ENCODE assay signal across 1 cellular context in the genomic region with DNA sequence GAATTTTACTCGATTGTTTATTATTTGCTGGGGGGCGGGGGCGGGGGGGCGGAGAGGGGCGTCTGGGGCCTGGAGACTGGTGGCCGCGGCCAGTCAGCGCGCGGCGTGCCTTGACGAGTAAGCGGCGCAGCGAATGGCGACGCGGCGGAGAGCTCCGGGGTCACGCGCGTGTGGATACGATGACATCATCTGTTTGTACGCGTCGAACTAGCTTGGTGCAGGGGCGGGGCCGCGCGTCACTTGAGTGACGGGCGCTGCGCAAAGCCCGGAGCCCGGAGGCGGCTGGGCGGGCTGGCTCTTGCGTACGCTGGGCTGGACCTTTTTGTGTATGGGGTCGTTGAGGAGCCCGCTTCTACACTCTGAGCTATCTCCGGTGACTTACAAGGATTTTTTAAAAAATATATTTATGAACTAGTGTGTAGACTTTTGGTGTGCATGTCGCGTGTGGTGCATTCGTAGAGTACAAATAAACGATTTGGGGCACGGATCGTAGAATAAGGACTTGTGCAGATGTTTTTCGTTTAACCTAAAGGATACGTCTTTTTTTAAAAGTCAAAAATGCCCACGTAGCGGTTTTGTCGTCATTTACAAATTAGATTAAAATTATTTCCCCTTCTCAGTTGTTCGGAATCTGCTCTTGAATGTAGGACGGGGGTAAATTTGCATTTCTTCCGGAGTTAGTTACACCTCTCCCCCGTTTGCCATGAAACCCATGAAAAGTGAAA.
TF ChIP-seq lines count a peak whose summit lies in the region.

No MANE protein-coding gene starts in this region.

TF ChIP-seq in HepG2, 621 proteins besides CTCF, POLR2A, EP300 and RAD21 (continued from another document and continues in another):
- TF ChIP-seq AKNA (CRISPR knock-in tag; IDR thresholded peaks at IDR 0.05; ENCODE audit: borderline replicate concordance) (no peak), ZNF616 (CRISPR knock-in tag; IDR thresholded peaks at IDR 0.05; ENCODE audit: low read depth) (no peak), TEAD2 (CRISPR knock-in tag; IDR thresholded peaks at IDR 0.05) (no peak), ZNF17 (CRISPR knock-in tag; IDR thresholded peaks at IDR 0.05) (no peak), ZNF318 (CRISPR knock-in tag; IDR thresholded peaks at IDR 0.05) (no peak), ZNF354B (CRISPR knock-in tag; IDR thresholded peaks at IDR 0.05) (no peak), ZBTB49 (CRISPR knock-in tag; IDR thresholded peaks at IDR 0.05; ENCODE audit: borderline replicate concordance) (0 out of 2 replicates have a peak, but pooled peaks have one; percentile 38), NFKBIZ (CRISPR knock-in tag; IDR thresholded peaks at IDR 0.05) (no peak), NR0B2 (CRISPR knock-in tag; IDR thresholded peaks at IDR 0.05) (no peak), ZNF543 (CRISPR knock-in tag; IDR thresholded peaks at IDR 0.05) (no peak), MAFK (conservative IDR thresholded peaks at IDR 0.05 in 1 of 2, IDR thresholded peaks at IDR 0.05 in 1 of 2; ENCODE audit: low read length in 2 of 2) (peak; percentile 66 to 67), CERS6 (CRISPR knock-in tag; IDR thresholded peaks at IDR 0.05) (no peak), JUN (CRISPR knock-in tag; IDR thresholded peaks at IDR 0.05) (peak; percentile 74; the same call in 1 of the 2 replicates), KLF11 (CRISPR knock-in tag; IDR thresholded peaks at IDR 0.05) (no peak), IKZF1 (IDR thresholded peaks at IDR 0.05) (no peak), ZFP90 (CRISPR knock-in tag; IDR thresholded peaks at IDR 0.05; ENCODE audit: borderline replicate concordance) (0 out of 2 replicates have a peak, but pooled peaks have one; percentile 57), ZNF468 (CRISPR knock-in tag; IDR thresholded peaks at IDR 0.05) (no peak), ZNF672 (CRISPR knock-in tag; IDR thresholded peaks at IDR 0.05) (no peak), ELF4 (CRISPR knock-in tag; IDR thresholded peaks at IDR 0.05; ENCODE audit: borderline replicate concordance) (no peak), TEAD3 (CRISPR knock-in tag; optimal IDR thresholded peaks at IDR 0.05; ENCODE audit: borderline replicate concordance) (peak; percentile 53), SMAD3 (CRISPR knock-in tag; IDR thresholded peaks at IDR 0.05) (0 out of 2 replicates have a peak, but pooled peaks have one; percentile 24), MLXIP (CRISPR knock-in tag; IDR thresholded peaks at IDR 0.05; ENCODE audit: borderline replicate concordance) (0 out of 2 replicates have a peak, but pooled peaks have one; percentile 24), SOX5 (CRISPR knock-in tag; IDR thresholded peaks at IDR 0.05; ENCODE audit: borderline replicate concordance) (peak; percentile 45; the same call in 1 of the 2 replicates), XRCC5 (optimal IDR thresholded peaks at IDR 0.05; ENCODE audit: low read length) (peak; percentile 81), ZNF225 (CRISPR knock-in tag; IDR thresholded peaks at IDR 0.05) (no peak), DNMT3B (CRISPR knock-in tag; conservative IDR thresholded peaks at IDR 0.05) (no peak)
- TF ChIP-seq, protein P1, sequence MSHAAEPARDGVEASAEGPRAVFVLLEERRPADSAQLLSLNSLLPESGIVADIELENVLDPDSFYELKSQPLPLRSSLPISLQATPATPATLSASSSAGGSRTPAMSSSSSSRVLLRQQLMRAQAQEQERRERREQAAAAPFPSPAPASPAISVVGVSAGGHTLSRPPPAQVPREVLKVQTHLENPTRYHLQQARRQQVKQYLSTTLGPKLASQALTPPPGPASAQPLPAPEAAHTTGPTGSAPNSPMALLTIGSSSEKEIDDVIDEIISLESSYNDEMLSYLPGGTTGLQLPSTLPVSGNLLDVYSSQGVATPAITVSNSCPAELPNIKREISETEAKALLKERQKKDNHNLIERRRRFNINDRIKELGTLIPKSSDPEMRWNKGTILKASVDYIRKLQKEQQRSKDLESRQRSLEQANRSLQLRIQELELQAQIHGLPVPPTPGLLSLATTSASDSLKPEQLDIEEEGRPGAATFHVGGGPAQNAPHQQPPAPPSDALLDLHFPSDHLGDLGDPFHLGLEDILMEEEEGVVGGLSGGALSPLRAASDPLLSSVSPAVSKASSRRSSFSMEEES (CRISPR knock-in tag; IDR thresholded peaks at IDR 0.05), result peak; percentile 88
- TF ChIP-seq, protein P2, sequence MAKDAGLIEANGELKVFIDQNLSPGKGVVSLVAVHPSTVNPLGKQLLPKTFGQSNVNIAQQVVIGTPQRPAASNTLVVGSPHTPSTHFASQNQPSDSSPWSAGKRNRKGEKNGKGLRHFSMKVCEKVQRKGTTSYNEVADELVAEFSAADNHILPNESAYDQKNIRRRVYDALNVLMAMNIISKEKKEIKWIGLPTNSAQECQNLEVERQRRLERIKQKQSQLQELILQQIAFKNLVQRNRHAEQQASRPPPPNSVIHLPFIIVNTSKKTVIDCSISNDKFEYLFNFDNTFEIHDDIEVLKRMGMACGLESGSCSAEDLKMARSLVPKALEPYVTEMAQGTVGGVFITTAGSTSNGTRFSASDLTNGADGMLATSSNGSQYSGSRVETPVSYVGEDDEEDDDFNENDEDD (CRISPR knock-in tag; IDR thresholded peaks at IDR 0.05; ENCODE audit: borderline replicate concordance), result peak; percentile 72; the same call in 1 of the 2 replicates
